ENCODE assay signal across 26 cellular contexts in genomic region chr11:115185931-115186330, GRCh38.
"Had no signal": no experiment of that assay in that cellular context is flagged by ENCODE, and none has a peak within 500 bp of the region (broad histone marks: within the 10 kb centered on the region; RNA-seq: fewer than 3 reads in every experiment).

No MANE protein-coding gene starts in this region.

- H3K9me3 ChIP-seq: adrenal gland, Peyer's patch, SJSA1 had no signal

- H3K27me3 ChIP-seq: adrenal gland, Peyer's patch, SJSA1 had no signal

- H3K27ac ChIP-seq: Peyer's patch, RWPE1, SJSA1 had no signal

- H3K4me3 ChIP-seq: adrenal gland, Peyer's patch, SJSA1 had no signal

- H3K4me1 ChIP-seq: Peyer's patch, SJSA1 had no signal

- DNase-seq: activated CD4-positive, alpha-beta T cell treated with anti-CD3 and anti-CD28 coated beads for 48 hours; activated CD4-positive, alpha-beta T cell treated with anti-CD3 and anti-CD28 coated beads, Interleukin-2, amount 50 U/mL, for 4 hours; activated CD4-positive, CD25-positive, alpha-beta regulatory T cell treated with anti-CD3 and anti-CD28 coated beads, Interleukin-2, amount 50 U/mL, for 72 hours; activated CD8-positive, alpha-beta memory T cell treated with anti-CD3 and anti-CD28 coated beads, Interleukin-2, amount 50 U/mL, for 48 hours; activated CD8-positive, alpha-beta T cell treated with anti-CD3 and anti-CD28 coated beads, Interleukin-2, amount 10 ng/mL, durations not matched to agents 7 days and 5 days; activated naive CD4-positive, alpha-beta T cell treated with anti-CD3 and anti-CD28 coated beads, Interleukin-2, amount 50 U/mL, for 16 hours; activated naive CD8-positive, alpha-beta T cell treated with anti-CD3 and anti-CD28 coated beads, Interleukin-2, amount 10 ng/mL, durations not matched to agents 7 days and 5 days; activated T-cell treated with anti-CD3 and anti-CD28 coated beads, Interleukin-2, amount 50 U/mL, for 1 hour; anterior cingulate cortex; caudate nucleus; Kasumi-1; KBM-7; NCI-H1092 treated with DMSO at 0.1 percent for 48 hours; NCI-H1417 treated with DMSO at 0.1 percent for 48 hours; NCI-H1694; NCI-H2029; NCI-H345; NCI-H510A; NCI-H526 treated with DMSO at 0.1 percent for 48 hours; Peyer's patch; SHP77; SW 1271 had no signal

- H3K36me3 ChIP-seq: adrenal gland, Peyer's patch, SJSA1 had no signal

- ATAC-seq: activated CD8-positive, alpha-beta T cell treated with anti-CD3 and anti-CD28 coated beads, Interleukin-2, amount 10 ng/mL, durations not matched to agents 7 days and 5 days; SK-N-SH treated with all-trans-retinoic acid at 6 μM for 48 hours had no signal
